ENCODE assay signal across 11 cellular contexts in genomic region chr16:21242756-21243155, GRCh38. TPM values are rescaled to one million over a fixed set of nuclear protein-coding genes. Genes with fewer than 3 reads are reported as not detected.
"Had no signal": no experiment of that assay in that cellular context is flagged by ENCODE, and none has a peak within 500 bp of the region (broad histone marks: within the 10 kb centered on the region; RNA-seq: fewer than 3 reads in every experiment).

No MANE protein-coding gene starts in this region.

- DNase-seq: GM23248, GOT3, H7, H9, HCEC 1CT, HFFc6 had no signal

- ATAC-seq: GM23338, HCT116 had no signal

- H3K4me3 ChIP-seq: GM23248, GM23338, HAP-1 had no signal

- H3K27ac Mint-ChIP-seq: GM23338, H9, HFFc6 had no signal

- H3K9me3 Mint-ChIP-seq: GM23338, H9, HFFc6 had no signal

- H3K36me3 ChIP-seq: HAP-1 had no signal

- H3K4me1 ChIP-seq: HAP-1 had no signal

- H3K9me3 ChIP-seq: HAP-1 had no signal

- H3K4me3 Mint-ChIP-seq: GM23338, H9, HFFc6 had no signal

- H3K27ac ChIP-seq: GM23248 had no signal

RNA-seq across cellular contexts. Expression of gene ANKS4B, which starts 9.3 kb away (rescaled TPM):
- total RNA-seq: GM23248, H4, H7, HFFc6 had no signal

RNA-seq across cellular contexts. Expression of gene ZP2, which starts 31.4 kb away (rescaled TPM):
- total RNA-seq: GM23248, GM23338, H1, H4, H7, H9, HFFc6 had no signal

RNA-seq across cellular contexts. Expression of gene CRYM, which starts 35.3 kb away (rescaled TPM):
- total RNA-seq: GM23248, HFFc6 had no signal
